ENCODE assay signal across 14 cellular contexts in genomic region chr3:189229421-189229820, GRCh38. TPM values are rescaled to one million over a fixed set of nuclear protein-coding genes. Genes with fewer than 3 reads are reported as not detected.
DNase-seq lines count a peak whose midpoint lies in the region; ATAC-seq and TF ChIP-seq lines count a peak whose summit lies in the region.
"Had no signal": no experiment of that assay in that cellular context is flagged by ENCODE, and none has a peak within 500 bp of the region (broad histone marks: within the 10 kb centered on the region; RNA-seq: fewer than 3 reads in every experiment).

No MANE protein-coding gene starts in this region.

- POLR2A ChIA-PET in Panc1 (lab: Charles Lee), result no interaction called here

- no peaks in the 10 kb centered on the region for H3K4me1 ChIP-seq in Panc1 (ENCODE audit: control insufficient read depth, insufficient read depth, low read length)
- H3K4me1 ChIP-seq: gastroesophageal sphincter had no signal

- BruUV-seq in Panc1 (replicated peaks; lab: Mats Ljungman, UMichigan), result no TSS peak

- H3K27me3 ChIP-seq in Panc1 (ENCODE audit: control insufficient read depth, insufficient read depth, low read length), result no peaks in the 10 kb centered on the region
- H3K27me3 ChIP-seq: gastroesophageal sphincter, neutrophil had no signal

- no peaks in the 10 kb centered on the region for H3K36me3 ChIP-seq in Panc1 (ENCODE audit: control insufficient read depth, insufficient read depth, low read length)
- H3K36me3 ChIP-seq: gastroesophageal sphincter, neutrophil, WERI-Rb-1 had no signal

- TF ChIP-seq CTCF in Panc1 (IDR thresholded peaks at IDR 0.05), result no peak

- no peaks in the 10 kb centered on the region for H3K9me3 ChIP-seq in Panc1 (ENCODE audit: control insufficient read depth, insufficient read depth, low read depth, low read length)
- H3K9me3 ChIP-seq: gastroesophageal sphincter, neutrophil had no signal

- H3K27ac Mint-ChIP-seq in stimulated activated naive CD8-positive, alpha-beta T cell treated with anti-CD3 and anti-CD28 coated beads, Interleukin-15, amount 100 ng/mL, for 72 hours, result no peak overlapping the region

- H3K4me3 Mint-ChIP-seq in stimulated activated naive CD8-positive, alpha-beta T cell treated with anti-CD3 and anti-CD28 coated beads, Interleukin-15, amount 100 ng/mL, for 72 hours, result no peak overlapping the region

- CTCF ChIA-PET in Panc1 (lab: Charles Lee), result no interaction called here

- H3K4me3 ChIP-seq in Panc1 (ENCODE audit: low read depth in 2 of 2, low read length in 2 of 2), result no peak overlapping the region
- H3K4me3 ChIP-seq: gastroesophageal sphincter had no signal

- intact Hi-C loops in Panc1 (cut with micrococcal nuclease; ENCODE audit: unreplicated experiment) (no loop called here), posterior vena cava (cut with DNase I) (no loop called here)

- H3K9me3 Mint-ChIP-seq in stimulated activated naive CD8-positive, alpha-beta T cell treated with anti-CD3 and anti-CD28 coated beads, Interleukin-15, amount 100 ng/mL, for 72 hours, result no peaks in the 10 kb centered on the region

- H3K27me3 Mint-ChIP-seq in stimulated activated naive CD8-positive, alpha-beta T cell treated with anti-CD3 and anti-CD28 coated beads, Interleukin-15, amount 100 ng/mL, for 72 hours, result no peaks in the 10 kb centered on the region

- no peak overlapping the region for H3K27ac ChIP-seq in Panc1 (ENCODE audit: low read length)
- H3K27ac ChIP-seq: gastroesophageal sphincter, KMS-11, neutrophil, WERI-Rb-1 had no signal

- H3K4me1 Mint-ChIP-seq in stimulated activated naive CD8-positive, alpha-beta T cell treated with anti-CD3 and anti-CD28 coated beads, Interleukin-15, amount 100 ng/mL, for 72 hours, result peaks cover 18% of the 10 kb centered on the region

- in situ Hi-C loops in Panc1 (cut with HindIII; ENCODE audit: low pct_unique_long_range_greater_than_20kb, low sequenced_read_pairs), result no loop called here

- DNase-seq in stimulated activated naive CD8-positive, alpha-beta T cell treated with anti-CD3 and anti-CD28 coated beads, Interleukin-15, amount 100 ng/mL, for 72 hours, result no peak
- no peak for DNase-seq in stimulated activated naive CD8-positive, alpha-beta T cell treated with anti-CD3 and anti-CD28 coated beads, Interleukin-15, Interleukin-2, amounts not matched to agents 100 U/mL and 50 U/mL, for 24 hours
- DNase-seq in Panc1 (ENCODE audit: low read depth, low spot score), result no peak
- no peak for DNase-seq in GM03348 (ENCODE audit: low spot score)
- DNase-seq in posterior vena cava (ENCODE audit: low spot score), result no peak
- DNase-seq: activated T-cell treated with anti-CD3 and anti-CD28 coated beads for 4 hours, anterior cingulate cortex, WERI-Rb-1 had no signal

- peak; percentile 35 for ATAC-seq in stimulated activated naive CD8-positive, alpha-beta T cell treated with anti-CD3 and anti-CD28 coated beads, Interleukin-15, amount 100 ng/mL, for 72 hours
- no peak for ATAC-seq in stimulated activated naive CD8-positive, alpha-beta T cell treated with anti-CD3 and anti-CD28 coated beads, Interleukin-15, Interleukin-2, amounts not matched to agents 100 U/mL and 50 U/mL, for 24 hours
- ATAC-seq in HG03025 (IDR thresholded peaks at IDR 0.05; ENCODE audit: low FRiP score, unreplicated experiment), result peak; percentile 45
- peak; percentile 17; the same call in 1 of the 2 replicates for ATAC-seq in Panc1
- ATAC-seq in HG03135 (IDR thresholded peaks at IDR 0.05; ENCODE audit: unreplicated experiment), result no peak
- no peak for ATAC-seq in esophagus mucosa
- ATAC-seq: gastroesophageal sphincter had no signal

RNA-seq across cellular contexts. Expression of gene TPRG1, which starts 57.6 kb away (rescaled TPM):
- total RNA-seq in Panc1 (2021; ENCODE audit: unreplicated experiment), result not detected
- not detected for polyA plus RNA-seq in Panc1 (2012; ENCODE audit: insufficient read length)
- total RNA-seq in posterior vena cava, result 10 to 100 TPM; 14.2 to 15.2 TPM
- total RNA-seq in esophagus mucosa, result 30.4 TPM

Comparison
In these comparisons a context has a peak if more than half of its experiments do, and no peak if none do; other contexts are left out.
1. ATAC-seq: peak in stimulated activated naive CD8-positive, alpha-beta T cell treated with anti-CD3 and anti-CD28 coated beads, Interleukin-15, amount 100 ng/mL, for 72 hours (single experiment), HG03025 (single experiment) and Panc1 (single experiment); none in stimulated activated naive CD8-positive, alpha-beta T cell treated with anti-CD3 and anti-CD28 coated beads, Interleukin-15, Interleukin-2, amounts not matched to agents 100 U/mL and 50 U/mL, for 24 hours (single experiment), HG03135 (single experiment) and esophagus mucosa (single experiment).
2. RNA of gene TPRG1, which starts 57.6 kb away (total RNA-seq): 30.4 TPM in esophagus mucosa (single experiment) and 14.2 to 15.2 TPM in posterior vena cava; not detected in Panc1 (single experiment); every median in the first group is over 10 times any median in the second.